13 cellular contexts compared by ENCODE assay signal in genomic region chr10:68628576-68629127, GRCh38.
DNase-seq lines count a peak whose midpoint lies in the region; ATAC-seq, FAIRE-seq and TF ChIP-seq lines count a peak whose summit lies in the region.
"Had no signal": no experiment of that assay in that cellular context is flagged by ENCODE, and none has a peak within 500 bp of the region (broad histone marks: within the 10 kb centered on the region; RNA-seq: fewer than 3 reads in every experiment).

No MANE protein-coding gene starts in this region.

- H4K20me1 ChIP-seq in astrocyte (ENCODE audit: insufficient read depth, low read length) = peaks cover 7% of the 10 kb centered on the region

- H3K27ac Mint-ChIP-seq in activated CD8-positive, alpha-beta T cell treated with anti-CD3 and anti-CD28 coated beads, Interleukin-2, amount 10 ng/mL, durations not matched to agents 7 days and 5 days = no peak overlapping the region
- H3K27ac Mint-ChIP-seq in activated CD8-positive, alpha-beta T cell treated with anti-CD3 and anti-CD28 coated beads for 36 hours = no peak overlapping the region
- H3K27ac Mint-ChIP-seq in astrocyte (ENCODE audit: unreplicated experiment) = no peak overlapping the region
- H3K27ac Mint-ChIP-seq in immature natural killer cell = peak overlapping the region in 2 of 6 donors; percentile 27 to 46

- H2AFZ ChIP-seq in astrocyte (ENCODE audit: low read depth, low read length) (no peak overlapping the region), parathyroid adenoma (no peak overlapping the region)

- intact Hi-C loops in activated CD8-positive, alpha-beta T cell treated with anti-CD3 and anti-CD28 coated beads for 36 hours (cut with micrococcal nuclease) = no loop called here

- H3K4me1 Mint-ChIP-seq in activated CD8-positive, alpha-beta T cell treated with anti-CD3 and anti-CD28 coated beads, Interleukin-2, amount 10 ng/mL, durations not matched to agents 7 days and 5 days (ENCODE audit: low read depth) = peaks cover 23% of the 10 kb centered on the region
- peaks cover 23% of the 10 kb centered on the region for H3K4me1 Mint-ChIP-seq in activated CD8-positive, alpha-beta T cell treated with anti-CD3 and anti-CD28 coated beads for 36 hours (ENCODE audit: low read depth)
- peaks cover 9% of the 10 kb centered on the region for H3K4me1 Mint-ChIP-seq in astrocyte (ENCODE audit: low read depth, unreplicated experiment)
- peaks cover 26 to 28% of the 10 kb centered on the region in 2 donors for H3K4me1 Mint-ChIP-seq in immature natural killer cell

- no peak overlapping the region for H3K4me3 Mint-ChIP-seq in activated CD8-positive, alpha-beta T cell treated with anti-CD3 and anti-CD28 coated beads, Interleukin-2, amount 10 ng/mL, durations not matched to agents 7 days and 5 days
- no peak overlapping the region for H3K4me3 Mint-ChIP-seq in activated CD8-positive, alpha-beta T cell treated with anti-CD3 and anti-CD28 coated beads for 36 hours
- no peak overlapping the region for H3K4me3 Mint-ChIP-seq in astrocyte (ENCODE audit: unreplicated experiment)
- peak overlapping the region in 1 of 5 donors; percentile 53 for H3K4me3 Mint-ChIP-seq in immature natural killer cell

- H3K4me2 ChIP-seq in astrocyte (ENCODE audit: low read length) = no peak overlapping the region
- peak overlapping the region; percentile 18 for H3K4me2 ChIP-seq in parathyroid adenoma (ENCODE audit: low read length)

- CTCF ChIA-PET in activated CD8-positive, alpha-beta T cell treated with anti-CD3 and anti-CD28 coated beads, Interleukin-2, amount 10 ng/mL, durations not matched to agents 7 days and 5 days (lab: Charles Lee) = no interaction called here
- CTCF ChIA-PET in activated CD8-positive, alpha-beta T cell treated with anti-CD3 and anti-CD28 coated beads for 36 hours (lab: Charles Lee) = interaction anchor here (1.6 kb wide), 1 partner anchor 78 kb away, joined by 4 read pairs; no protein-coding TSS in a partner anchor

- H3K9me3 Mint-ChIP-seq in activated CD8-positive, alpha-beta T cell treated with anti-CD3 and anti-CD28 coated beads, Interleukin-2, amount 10 ng/mL, durations not matched to agents 7 days and 5 days (ENCODE audit: insufficient read depth) = no peaks in the 10 kb centered on the region
- H3K9me3 Mint-ChIP-seq in activated CD8-positive, alpha-beta T cell treated with anti-CD3 and anti-CD28 coated beads for 36 hours = no peaks in the 10 kb centered on the region
- H3K9me3 Mint-ChIP-seq in astrocyte (ENCODE audit: unreplicated experiment) (no peaks in the 10 kb centered on the region), immature natural killer cell (no peaks in the 10 kb centered on the region)

- H3K27me3 Mint-ChIP-seq in activated CD8-positive, alpha-beta T cell treated with anti-CD3 and anti-CD28 coated beads, Interleukin-2, amount 10 ng/mL, durations not matched to agents 7 days and 5 days (ENCODE audit: low read depth) = no peaks in the 10 kb centered on the region
- no peaks in the 10 kb centered on the region for H3K27me3 Mint-ChIP-seq in activated CD8-positive, alpha-beta T cell treated with anti-CD3 and anti-CD28 coated beads for 36 hours
- no peaks in the 10 kb centered on the region for H3K27me3 Mint-ChIP-seq in astrocyte (ENCODE audit: low read depth, unreplicated experiment)
- H3K27me3 Mint-ChIP-seq in immature natural killer cell (ENCODE audit: low read depth in 3 of 3) = no peaks in the 10 kb centered on the region

- H3K4me1 ChIP-seq in astrocyte (ENCODE audit: insufficient read depth, low read length) (peaks cover 4% of the 10 kb centered on the region), parathyroid adenoma (peaks cover 29% of the 10 kb centered on the region)

- POLR2A ChIA-PET in activated CD8-positive, alpha-beta T cell treated with anti-CD3 and anti-CD28 coated beads, Interleukin-2, amount 10 ng/mL, durations not matched to agents 7 days and 5 days (lab: Charles Lee) = no interaction called here
- POLR2A ChIA-PET in activated CD8-positive, alpha-beta T cell treated with anti-CD3 and anti-CD28 coated beads for 36 hours (lab: Charles Lee) = no interaction called here

- no peak for FAIRE-seq in astrocyte (lab: Jason Lieb, UNC)

- no peak for TF ChIP-seq CTCF in activated CD8-positive, alpha-beta T cell treated with anti-CD3 and anti-CD28 coated beads for 36 hours (IDR thresholded peaks at IDR 0.05)
- TF ChIP-seq CTCF in astrocyte (IDR thresholded peaks at IDR 0.05; ENCODE audit: insufficient read depth, low read depth, low read length) = no peak
- no peak for TF ChIP-seq CTCF in parathyroid adenoma (IDR thresholded peaks at IDR 0.05)

- no peaks in the 10 kb centered on the region for H3K9me3 ChIP-seq in astrocyte (ENCODE audit: insufficient read depth, low read depth, low read length)
- no peaks in the 10 kb centered on the region for H3K9me3 ChIP-seq in parathyroid adenoma (ENCODE audit: control insufficient read depth, low read length)
- H3K9me3 ChIP-seq: tibial nerve had no signal

- no peaks in the 10 kb centered on the region for H3K36me3 Mint-ChIP-seq in activated CD8-positive, alpha-beta T cell treated with anti-CD3 and anti-CD28 coated beads, Interleukin-2, amount 10 ng/mL, durations not matched to agents 7 days and 5 days (ENCODE audit: low read depth)
- H3K36me3 Mint-ChIP-seq in activated CD8-positive, alpha-beta T cell treated with anti-CD3 and anti-CD28 coated beads for 36 hours (ENCODE audit: low read depth) = no peaks in the 10 kb centered on the region
- H3K36me3 Mint-ChIP-seq in astrocyte (ENCODE audit: low read depth, unreplicated experiment) (peaks cover 2% of the 10 kb centered on the region), immature natural killer cell (peaks cover 0 to 7% (median 4%) of the 10 kb centered on the region in 3 donors)

- H3K27me3 ChIP-seq in astrocyte (ENCODE audit: insufficient read depth, low read length) = no peaks in the 10 kb centered on the region
- H3K27me3 ChIP-seq in parathyroid adenoma (ENCODE audit: control insufficient read depth, insufficient read depth, low read length) = no peaks in the 10 kb centered on the region
- H3K27me3 ChIP-seq: tibial nerve had no signal

- no peak overlapping the region for H3K27ac ChIP-seq in astrocyte (ENCODE audit: low read depth, low read length)
- H3K27ac ChIP-seq in parathyroid adenoma = peak overlapping the region; percentile 56
- H3K27ac ChIP-seq: tibial nerve had no signal

- H3K4me3 ChIP-seq in astrocyte (ENCODE audit: insufficient read depth, low read depth, low read length) = no peak overlapping the region
- no peak overlapping the region for H3K4me3 ChIP-seq in parathyroid adenoma (ENCODE audit: low read depth, low read length)
- H3K4me3 ChIP-seq: tibial nerve had no signal

- peak; percentile 22 for DNase-seq in activated CD8-positive, alpha-beta T cell treated with anti-CD3 and anti-CD28 coated beads, Interleukin-2, amount 10 ng/mL, durations not matched to agents 7 days and 5 days
- no peak for DNase-seq in activated CD8-positive, alpha-beta T cell treated with anti-CD3 and anti-CD28 coated beads for 36 hours
- DNase-seq in LHCN-M2 (ENCODE audit: low read depth) (peak; percentile 47), astrocyte (ENCODE audit: low read depth) (peak; percentile 32), immature natural killer cell (no peak)
- no peak for DNase-seq in stimulated activated naive CD4-positive, alpha-beta T cell treated with Interleukin-2 at 50 U/mL for 16 hours (lab: John Stamatoyannopoulos, UW)
- DNase-seq: activated CD4-positive, alpha-beta T cell treated with anti-CD3 and anti-CD28 coated beads, Interleukin-2, amount 50 U/mL, for 1 hour; activated naive CD4-positive, alpha-beta T cell; GDM1; right cardiac atrium had no signal

- ATAC-seq in activated CD8-positive, alpha-beta T cell treated with anti-CD3 and anti-CD28 coated beads, Interleukin-2, amount 10 ng/mL, durations not matched to agents 7 days and 5 days = no peak
- ATAC-seq in activated CD8-positive, alpha-beta T cell treated with anti-CD3 and anti-CD28 coated beads for 36 hours = no peak
- no peak for ATAC-seq in GM19463 (IDR thresholded peaks at IDR 0.05; ENCODE audit: unreplicated experiment)
- ATAC-seq: right cardiac atrium had no signal

- H3K9ac ChIP-seq in astrocyte (ENCODE audit: low read length) (no peak overlapping the region), parathyroid adenoma (no peak overlapping the region)

- H3K79me2 ChIP-seq in astrocyte (ENCODE audit: insufficient read depth, low read length) = no peaks in the 10 kb centered on the region
- peaks cover 8% of the 10 kb centered on the region for H3K79me2 ChIP-seq in parathyroid adenoma

- H3K36me3 ChIP-seq in astrocyte (ENCODE audit: insufficient read depth, low read length) (no peaks in the 10 kb centered on the region), parathyroid adenoma (ENCODE audit: control insufficient read depth, insufficient read depth, low read length) (no peaks in the 10 kb centered on the region)
- H3K36me3 ChIP-seq: tibial nerve had no signal

Comparison
In these comparisons a context has a peak if more than half of its experiments do, and no peak if none do; other contexts are left out.
1. DNase-seq: peak in activated CD8-positive, alpha-beta T cell treated with anti-CD3 and anti-CD28 coated beads, Interleukin-2, amount 10 ng/mL, durations not matched to agents 7 days and 5 days (single experiment), LHCN-M2 (single experiment) and astrocyte (single experiment); none in activated CD8-positive, alpha-beta T cell treated with anti-CD3 and anti-CD28 coated beads for 36 hours (single experiment), immature natural killer cell (0 of 3) and stimulated activated naive CD4-positive, alpha-beta T cell treated with Interleukin-2 at 50 U/mL for 16 hours (single experiment).